Comparison of ENCODE assay signal across 10 cellular contexts in the genomic region with DNA sequence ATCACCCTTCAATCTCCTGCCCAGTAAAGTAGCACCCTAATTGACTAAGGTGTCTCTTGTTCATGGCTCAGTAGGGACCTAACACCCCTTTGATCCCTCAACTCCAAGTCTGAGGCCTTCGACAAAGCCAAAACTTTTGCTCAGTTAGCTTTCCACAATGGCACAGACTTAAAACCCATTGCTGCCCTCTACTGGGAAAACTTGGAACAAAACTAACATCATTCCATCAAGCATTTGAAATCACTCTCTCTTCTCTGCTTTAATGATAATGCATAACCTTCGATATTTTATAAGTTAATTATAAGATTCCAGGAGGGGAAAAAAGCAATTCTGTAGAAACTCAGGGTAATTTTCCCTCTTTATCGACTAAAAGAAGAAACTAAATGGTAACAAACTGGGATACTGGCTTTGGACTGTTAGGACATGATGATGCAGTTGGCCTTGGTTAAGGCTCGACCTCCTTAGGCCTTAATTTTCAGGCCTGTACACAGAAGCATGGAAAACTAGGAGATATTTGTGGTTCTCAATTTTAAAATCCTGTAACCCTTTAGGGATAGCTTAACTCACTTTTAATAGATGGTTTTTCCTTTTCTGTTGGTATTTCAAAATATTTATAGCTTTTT.
DNase-seq lines count a peak whose midpoint lies in the region; ATAC-seq and TF ChIP-seq lines count a peak whose summit lies in the region.
"Had no signal": no experiment of that assay in that cellular context is flagged by ENCODE, and none has a peak within 500 bp of the region (broad histone marks: within the 10 kb centered on the region; RNA-seq: fewer than 3 reads in every experiment).

No MANE protein-coding gene starts in this region.

- peaks cover 11% of the 10 kb centered on the region for H3K36me3 ChIP-seq in Karpas-422 (ENCODE audit: insufficient read depth, low read length)

- peaks cover 6% of the 10 kb centered on the region for H3K36me3 Mint-ChIP-seq in osteocyte (ENCODE audit: unreplicated experiment)

- H4K20me1 ChIP-seq in Karpas-422 (ENCODE audit: insufficient read depth, low read depth, low read length): no peaks in the 10 kb centered on the region

- no peaks in the 10 kb centered on the region for H3K9me3 Mint-ChIP-seq in osteocyte (ENCODE audit: unreplicated experiment)
- H3K9me3 Mint-ChIP-seq: activated naive CD8-positive, alpha-beta T cell treated with anti-CD3 and anti-CD28 coated beads, Interleukin-2, amount 10 ng/mL, durations not matched to agents 7 days and 5 days; CD8-positive, alpha-beta memory T cell had no signal

- DNase-seq in DMS79 treated with DMSO at 0.1 percent for 48 hours (lab: John Stamatoyannopoulos, UW) (peak; percentile 54), DMS79 (lab: John Stamatoyannopoulos, UW) (no peak), Karpas-422 (peak; percentile 89), SK-MEL-5 (ENCODE audit: low read depth, low spot score) (peak; percentile 80), fibroblast of the conjunctiva (ENCODE audit: low read depth) (peak; percentile 55), osteocyte (ENCODE audit: extremely low spot score, unreplicated experiment) (no peak)
- DNase-seq: activated naive CD8-positive, alpha-beta T cell treated with anti-CD3 and anti-CD28 coated beads, Interleukin-2, amount 10 ng/mL, durations not matched to agents 7 days and 5 days had no signal

- no peaks in the 10 kb centered on the region for H3K9me3 ChIP-seq in Karpas-422 (ENCODE audit: low read length)

- H3K27ac ChIP-seq in Karpas-422 (ENCODE audit: low read length): peak overlapping the region; percentile 37

- H3K4me3 Mint-ChIP-seq in osteocyte (ENCODE audit: unreplicated experiment): no peak overlapping the region
- H3K4me3 Mint-ChIP-seq: activated naive CD8-positive, alpha-beta T cell treated with anti-CD3 and anti-CD28 coated beads, Interleukin-2, amount 10 ng/mL, durations not matched to agents 7 days and 5 days; CD8-positive, alpha-beta memory T cell had no signal

- H3K4me1 Mint-ChIP-seq in osteocyte (ENCODE audit: unreplicated experiment): peaks cover 12% of the 10 kb centered on the region

- ATAC-seq in GM19463 (IDR thresholded peaks at IDR 0.05; ENCODE audit: unreplicated experiment) (peak; percentile 50), HG03108 (IDR thresholded peaks at IDR 0.05; ENCODE audit: unreplicated experiment) (no peak)

- no peaks in the 10 kb centered on the region for H3K27me3 ChIP-seq in Karpas-422 (ENCODE audit: low read length)

- H3K27ac Mint-ChIP-seq in osteocyte (ENCODE audit: unreplicated experiment): no peak overlapping the region
- H3K27ac Mint-ChIP-seq: activated naive CD8-positive, alpha-beta T cell treated with anti-CD3 and anti-CD28 coated beads, Interleukin-2, amount 10 ng/mL, durations not matched to agents 7 days and 5 days; CD8-positive, alpha-beta memory T cell had no signal

- H3K4me3 ChIP-seq in Karpas-422 (ENCODE audit: low read length): no peak overlapping the region

- TF ChIP-seq CTCF in osteocyte (IDR thresholded peaks at IDR 0.05): peak; percentile 74

- peak overlapping the region; percentile 24 for H3K4me2 ChIP-seq in Karpas-422 (ENCODE audit: low read depth, low read length, poor library complexity, severe bottlenecking)

- no peaks in the 10 kb centered on the region for H3K9me2 ChIP-seq in Karpas-422 (replicated peaks; ENCODE audit: insufficient read depth, low read length)

- in situ Hi-C loops in SK-MEL-5 (cut with HindIII; ENCODE audit: low pct_unique_long_range_greater_than_20kb, low sequenced_read_pairs): no loop called here

- peaks cover 26% of the 10 kb centered on the region; the same call in 1 of the 2 replicates for H3K79me2 ChIP-seq in Karpas-422 (ENCODE audit: low read length)

- peaks cover 15% of the 10 kb centered on the region for H3K4me1 ChIP-seq in Karpas-422 (ENCODE audit: low read length)

- H2AFZ ChIP-seq in Karpas-422 (ENCODE audit: low read length): no peak overlapping the region; the same call in 1 of the 2 replicates

- no peak overlapping the region for H3K9ac ChIP-seq in Karpas-422 (ENCODE audit: low read length)

- no peaks in the 10 kb centered on the region for H3K27me3 Mint-ChIP-seq in osteocyte (ENCODE audit: unreplicated experiment)
- H3K27me3 Mint-ChIP-seq: activated naive CD8-positive, alpha-beta T cell treated with anti-CD3 and anti-CD28 coated beads, Interleukin-2, amount 10 ng/mL, durations not matched to agents 7 days and 5 days had no signal

Comparison
In these comparisons a context has a peak if more than half of its experiments do, and no peak if none do; other contexts are left out.
1. DNase-seq: peak in DMS79 treated with DMSO at 0.1 percent for 48 hours (single experiment), Karpas-422 (single experiment), SK-MEL-5 (single experiment) and fibroblast of the conjunctiva (single experiment); none in DMS79 (single experiment) and osteocyte (single experiment).